Comparison of ENCODE assay signal across 7 cellular contexts in genomic region chr2:169933124-169933711, GRCh38.
DNase-seq lines count a peak whose midpoint lies in the region; TF ChIP-seq lines count a peak whose summit lies in the region.

No MANE protein-coding gene starts in this region.

- no peaks in the 10 kb centered on the region for H3K9me3 ChIP-seq in HEK293 (ENCODE audit: control insufficient read depth, insufficient read depth, low read depth, low read length)

- intact Hi-C loops in activated T-helper 2 cell treated with anti-CD3 and anti-CD28 coated beads, Interferon-gamma antibody, Interleukin-2, Interleukin-4, amounts not matched to agents 10 μg/mL and 5 μg/mL and 100 μg/mL, durations not matched to agents 14 hours and 24 hours and 36 hours (cut with micrococcal nuclease): no loop called here

- H3K4me1 Mint-ChIP-seq in brain: peaks cover 4% of the 10 kb centered on the region
- H3K4me1 Mint-ChIP-seq in activated T-helper 2 cell treated with anti-CD3 and anti-CD28 coated beads, Interferon-gamma antibody, Interleukin-2, Interleukin-4, amounts not matched to agents 10 μg/mL and 5 μg/mL and 100 μg/mL, durations not matched to agents 14 hours and 24 hours and 36 hours (ENCODE audit: low read depth): no peaks in the 10 kb centered on the region

- H3K9me3 Mint-ChIP-seq in brain: no peaks in the 10 kb centered on the region
- no peaks in the 10 kb centered on the region for H3K9me3 Mint-ChIP-seq in activated T-helper 2 cell treated with anti-CD3 and anti-CD28 coated beads, Interferon-gamma antibody, Interleukin-2, Interleukin-4, amounts not matched to agents 10 μg/mL and 5 μg/mL and 100 μg/mL, durations not matched to agents 14 hours and 24 hours and 36 hours

- CTCF ChIA-PET in GM10248 (lab: Yijun Ruan, JAX) (interaction anchor here (1.4 to 2.3 kb wide), 3 partner anchors 9 to 405 kb away, joined by 3 to 13 read pairs (median 6); partner anchors contain the start of gene METTL5), HEK293 (lab: Yijun Ruan, JAX) (interaction anchor here (0.6 to 2.5 kb wide), 5 partner anchors 108 to 482 kb away, joined by 3 to 10 read pairs (median 5); partner anchors contain the start of gene METTL5)

- H3K4me3 ChIP-seq in HEK293 (ENCODE audit: low read depth, low read length): no peak overlapping the region

- H3K4me3 Mint-ChIP-seq in brain: no peak overlapping the region
- no peak overlapping the region for H3K4me3 Mint-ChIP-seq in activated T-helper 2 cell treated with anti-CD3 and anti-CD28 coated beads, Interferon-gamma antibody, Interleukin-2, Interleukin-4, amounts not matched to agents 10 μg/mL and 5 μg/mL and 100 μg/mL, durations not matched to agents 14 hours and 24 hours and 36 hours (ENCODE audit: low read depth)

- TF ChIP-seq CTCF in GM10248 (IDR thresholded peaks at IDR 0.05; ENCODE audit: control extremely low read depth, extremely low read depth, low read depth, missing control alignments) (peak; percentile 54), HEK293 (tag by site-specific recombination; IDR thresholded peaks at IDR 0.05) (peak; percentile 27; the same call in 1 of the 2 replicates), brain (conservative IDR thresholded peaks at IDR 0.05) (peak; percentile 61 to 79)

- no peaks in the 10 kb centered on the region for H3K27me3 Mint-ChIP-seq in brain
- no peaks in the 10 kb centered on the region for H3K27me3 Mint-ChIP-seq in activated T-helper 2 cell treated with anti-CD3 and anti-CD28 coated beads, Interferon-gamma antibody, Interleukin-2, Interleukin-4, amounts not matched to agents 10 μg/mL and 5 μg/mL and 100 μg/mL, durations not matched to agents 14 hours and 24 hours and 36 hours (ENCODE audit: low read depth)

- POLR2A ChIA-PET in GM10248 (lab: Yijun Ruan, JAX): no interaction called here
- POLR2A ChIA-PET in HEK293 (lab: Yijun Ruan, JAX): no interaction called here

- peaks cover 3 to 20% of the 10 kb centered on the region in 2 experiments; a peak in 2 of 3 replicates for H3K36me3 ChIP-seq in HEK293 (ENCODE audit: control insufficient read depth in 2 of 2, insufficient read depth in 1 of 2, low read length in 2 of 2)

- no peaks in the 10 kb centered on the region for H3K4me1 ChIP-seq in HEK293 (ENCODE audit: control insufficient read depth, insufficient read depth, low read length)

- peak; percentile 33 for DNase-seq in GM10248 (ENCODE audit: extremely low spot score)
- peak; percentile 79 for DNase-seq in NCI-H2171 treated with DMSO at 0.1 percent for 48 hours (lab: John Stamatoyannopoulos, UW)
- peak; percentile 56 for DNase-seq in left kidney (ENCODE audit: low read depth, low spot score)
- DNase-seq in activated T-helper 2 cell treated with anti-CD3 and anti-CD28 coated beads, Interferon-gamma antibody, Interleukin-2, Interleukin-4, amounts not matched to agents 10 μg/mL and 5 μg/mL and 100 μg/mL, durations not matched to agents 14 hours and 24 hours and 36 hours (ENCODE audit: low spot score): no peak
- DNase-seq in effector CD8-positive, alpha-beta T cell (lab: John Stamatoyannopoulos, UW): no peak

- H3K27ac ChIP-seq in HEK293 (ENCODE audit: extremely low read depth, low read depth, low read length): no peak overlapping the region

- H3K36me3 Mint-ChIP-seq in brain: peaks cover 32% of the 10 kb centered on the region
- peaks cover 24% of the 10 kb centered on the region for H3K36me3 Mint-ChIP-seq in activated T-helper 2 cell treated with anti-CD3 and anti-CD28 coated beads, Interferon-gamma antibody, Interleukin-2, Interleukin-4, amounts not matched to agents 10 μg/mL and 5 μg/mL and 100 μg/mL, durations not matched to agents 14 hours and 24 hours and 36 hours (ENCODE audit: low read depth)

- H3K27ac Mint-ChIP-seq in brain: no peak overlapping the region
- H3K27ac Mint-ChIP-seq in activated T-helper 2 cell treated with anti-CD3 and anti-CD28 coated beads, Interferon-gamma antibody, Interleukin-2, Interleukin-4, amounts not matched to agents 10 μg/mL and 5 μg/mL and 100 μg/mL, durations not matched to agents 14 hours and 24 hours and 36 hours: no peak overlapping the region

TF ChIP-seq in HEK293, 187 proteins besides CTCF, POLR2A, EP300 and RAD21:
- TF ChIP-seq ZNF654 (tag by site-specific recombination; IDR thresholded peaks at IDR 0.05; ENCODE audit: low read depth): peak; percentile 83
- no peak for TF ChIP-seq ZNF558 (tag by site-specific recombination; IDR thresholded peaks at IDR 0.05)

Comparison
In these comparisons a context has a peak if more than half of its experiments do, and no peak if none do; other contexts are left out.
1. DNase-seq: peak in GM10248 (single experiment), NCI-H2171 treated with DMSO at 0.1 percent for 48 hours (single experiment) and left kidney (single experiment); none in activated T-helper 2 cell treated with anti-CD3 and anti-CD28 coated beads, Interferon-gamma antibody, Interleukin-2, Interleukin-4, amounts not matched to agents 10 μg/mL and 5 μg/mL and 100 μg/mL, durations not matched to agents 14 hours and 24 hours and 36 hours (single experiment) and effector CD8-positive, alpha-beta T cell (single experiment).
2. Peak in every context shown above with its lines, with median percentiles within 50 percentile points of each other: CTCF ChIP-seq.